In the genomic region with DNA sequence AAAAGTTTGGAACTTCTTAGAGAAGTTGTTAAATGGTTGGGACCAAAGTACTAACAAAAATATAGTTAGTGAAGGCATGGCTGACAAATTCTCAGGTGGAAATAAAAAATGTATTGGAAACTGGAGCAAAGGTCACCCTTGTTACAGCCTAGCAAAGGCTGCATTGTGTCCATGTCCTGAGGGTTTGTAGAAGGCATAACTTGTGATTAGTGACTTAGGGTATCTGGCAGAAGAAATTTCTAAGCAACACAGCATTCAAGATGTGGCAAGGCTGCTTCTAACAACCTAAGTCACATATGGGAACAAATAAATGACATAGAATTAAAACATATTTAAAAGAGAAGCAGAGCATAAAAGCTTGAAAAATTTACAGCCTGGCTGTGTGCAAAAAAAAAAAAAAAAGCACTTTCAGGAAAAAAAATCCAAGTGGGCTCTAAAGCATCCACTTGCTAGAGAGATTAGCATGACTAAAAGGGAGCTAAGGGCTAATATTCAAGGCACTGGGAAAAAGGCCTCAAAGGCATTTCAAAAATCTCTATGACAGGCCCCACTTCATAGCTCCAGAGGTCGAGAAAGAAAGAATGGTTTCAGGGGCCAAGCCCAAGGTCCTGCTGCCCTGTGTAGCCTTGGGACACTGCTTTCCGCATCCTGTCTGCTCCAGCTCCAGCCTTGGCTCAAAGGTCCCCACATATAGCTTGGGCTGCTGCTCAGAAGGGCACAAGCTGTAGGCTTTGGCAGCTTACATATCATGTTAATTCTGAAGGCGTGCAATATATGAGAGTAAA, we compare ENCODE assay signal across 14 cellular contexts.
"Had no signal": no experiment of that assay in that cellular context is flagged by ENCODE, and none has a peak within 500 bp of the region (broad histone marks: within the 10 kb centered on the region; RNA-seq: fewer than 3 reads in every experiment).

No MANE protein-coding gene starts in this region.

- H3K27ac Mint-ChIP-seq: naive B cell had no signal

- H3K36me3 Mint-ChIP-seq: naive B cell had no signal

- H3K4me3 Mint-ChIP-seq: naive B cell had no signal

- H3K4me1 Mint-ChIP-seq: naive B cell had no signal

- DNase-seq: activated CD4-positive, alpha-beta T cell treated with anti-CD3 and anti-CD28 coated beads for 1 hour; activated CD4-positive, alpha-beta T cell treated with anti-CD3 and anti-CD28 coated beads, Interleukin-2, amount 50 U/mL, for 4 hours; activated naive CD4-positive, alpha-beta T cell treated with anti-CD3 and anti-CD28 coated beads, Interleukin-2, amount 50 U/mL, for 16 hours; dorsolateral prefrontal cortex; hippocampal formation; left cardiac atrium; lower lobe of right lung; naive B cell; pancreas; right cardiac atrium; small intestine; stimulated activated CD4-positive, alpha-beta T cell treated with anti-CD3 and anti-CD28 coated beads, Interleukin-4, amount 100 ng/mL, for 24 hours; stimulated activated naive CD4-positive, alpha-beta T cell; tibial artery had no signal

- H3K27me3 Mint-ChIP-seq: naive B cell had no signal
